In genomic region chr13:91813255-91813654, GRCh38 we compare ENCODE assay signal across 1 cellular context.
TF ChIP-seq lines count a peak whose summit lies in the region.

No MANE protein-coding gene starts in this region.

TF ChIP-seq in SK-N-SH treated with all-trans-retinoic acid at 6 μM for 48 hours, 23 proteins besides CTCF, POLR2A, EP300 and RAD21 (continued from another document):
- TF ChIP-seq ZFP30 (CRISPR knock-in tag; IDR thresholded peaks at IDR 0.05) (no peak), ZNF70 (CRISPR knock-in tag; IDR thresholded peaks at IDR 0.05) (no peak), ZNF8 (CRISPR knock-in tag; IDR thresholded peaks at IDR 0.05) (no peak)
